ENCODE assay signal across 9 cellular contexts in the genomic region with DNA sequence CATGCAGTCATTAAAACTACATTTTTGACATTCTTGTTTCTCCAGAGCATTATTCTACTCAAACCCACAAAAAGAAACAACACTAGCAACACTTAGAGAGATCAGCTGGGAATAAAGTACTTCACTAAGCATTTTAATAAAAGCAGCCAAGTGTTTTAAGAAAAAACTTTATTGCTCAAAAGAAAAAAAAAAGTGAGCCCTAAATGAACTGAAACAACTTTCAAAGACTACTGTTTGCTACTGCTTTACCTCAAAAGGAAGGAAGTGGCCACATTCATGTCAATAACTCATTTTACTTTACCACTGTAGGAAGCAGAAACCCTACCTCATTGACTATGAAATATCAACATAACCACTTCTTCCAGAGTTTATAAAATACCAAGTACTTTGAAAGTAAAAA.
DNase-seq lines count a peak whose midpoint lies in the region; ATAC-seq and TF ChIP-seq lines count a peak whose summit lies in the region.
"Had no signal": no experiment of that assay in that cellular context is flagged by ENCODE, and none has a peak within 500 bp of the region (broad histone marks: within the 10 kb centered on the region; RNA-seq: fewer than 3 reads in every experiment).

No MANE protein-coding gene starts in this region.

- H3K9me3 Mint-ChIP-seq in HFFc6: no peaks in the 10 kb centered on the region
- H3K9me3 Mint-ChIP-seq in natural killer cell: no peaks in the 10 kb centered on the region

- H3K27ac Mint-ChIP-seq in HFFc6: peak overlapping the region; percentile 67
- peak overlapping the region; percentile 86 to 89 for H3K27ac Mint-ChIP-seq in natural killer cell

- DNase-seq in GM12864 (ENCODE audit: low read depth) (peak; percentile 39), HFFc6 (no peak), SK-MEL-5 (ENCODE audit: low read depth, low spot score) (peak; percentile 29), natural killer cell (no peak), MG63 (no peak), left ventricle myocardium inferior (no peak), NCI-H345 treated with DMSO at 0.1 percent for 48 hours (lab: John Stamatoyannopoulos, UW; ENCODE audit: unreplicated experiment) (no peak)
- DNase-seq: glutamatergic neuron, NCI-H187 treated with DMSO at 0.1 percent for 48 hours had no signal

- H3K9me3 ChIP-seq in MG63 (no peaks in the 10 kb centered on the region), left ventricle myocardium inferior (replicated peaks) (no peaks in the 10 kb centered on the region)

- ATAC-seq in natural killer cell: peak; percentile 74 to 98 (median 84)

- H3K36me3 Mint-ChIP-seq in HFFc6 (ENCODE audit: low read depth): peaks cover 9% of the 10 kb centered on the region
- H3K36me3 Mint-ChIP-seq in natural killer cell: no peaks in the 10 kb centered on the region

- no peak overlapping the region for H3K4me3 ChIP-seq in GM12864 (ENCODE audit: low read depth, low read length)
- no peak overlapping the region for H3K4me3 ChIP-seq in MG63
- no peak overlapping the region for H3K4me3 ChIP-seq in left ventricle myocardium inferior

- H3K4me1 ChIP-seq in left ventricle myocardium inferior: peaks cover 29% of the 10 kb centered on the region

- H3K36me3 ChIP-seq in MG63: peaks cover 77% of the 10 kb centered on the region
- peaks cover 53% of the 10 kb centered on the region for H3K36me3 ChIP-seq in left ventricle myocardium inferior

- 0 out of 2 replicates have a peak, but pooled peaks cover 1% of the 10 kb centered on the region for H3K27me3 Mint-ChIP-seq in HFFc6 (ENCODE audit: insufficient read depth)
- no peaks in the 10 kb centered on the region for H3K27me3 Mint-ChIP-seq in natural killer cell (ENCODE audit: low read depth in 2 of 2)

- H3K4me1 Mint-ChIP-seq in HFFc6 (ENCODE audit: low read depth): peaks cover 23% of the 10 kb centered on the region
- peaks cover 20 to 22% of the 10 kb centered on the region in 2 donors for H3K4me1 Mint-ChIP-seq in natural killer cell

- in situ Hi-C loops in SK-MEL-5 (cut with HindIII; ENCODE audit: low pct_unique_long_range_greater_than_20kb, low sequenced_read_pairs): no loop called here

- H3K27me3 ChIP-seq in MG63: no peaks in the 10 kb centered on the region
- no peaks in the 10 kb centered on the region for H3K27me3 ChIP-seq in left ventricle myocardium inferior (ENCODE audit: low read depth)

- TF ChIP-seq CTCF in GM12864 (IDR thresholded peaks at IDR 0.05; ENCODE audit: low read depth, low read length, missing control alignments) (no peak), HFFc6 (IDR thresholded peaks at IDR 0.05) (no peak), natural killer cell (IDR thresholded peaks at IDR 0.05) (no peak), left ventricle myocardium inferior (IDR thresholded peaks at IDR 0.05; ENCODE audit: borderline replicate concordance) (no peak)

- H3K4me3 Mint-ChIP-seq in HFFc6 (no peak overlapping the region), natural killer cell (peak overlapping the region; percentile 85)

- no peak overlapping the region for H3K27ac ChIP-seq in left ventricle myocardium inferior (replicated peaks)

- intact Hi-C loops in natural killer cell (cut with micrococcal nuclease) (loop anchor here (5.0 to 10.0 kb wide), 2 partner anchors 53 to 770 kb away; no protein-coding TSS in a partner anchor), left ventricle myocardium inferior (cut with micrococcal nuclease) (no loop called here)

Comparison
In these comparisons a context has a peak if more than half of its experiments do, and no peak if none do; other contexts are left out.
1. DNase-seq: peak in GM12864 (single experiment) and SK-MEL-5 (single experiment); none in HFFc6 (single experiment), natural killer cell (single experiment), MG63 (single experiment), left ventricle myocardium inferior (single experiment) and NCI-H345 treated with DMSO at 0.1 percent for 48 hours (single experiment).